Comparison of ENCODE assay signal across 25 cellular contexts in the genomic region with DNA sequence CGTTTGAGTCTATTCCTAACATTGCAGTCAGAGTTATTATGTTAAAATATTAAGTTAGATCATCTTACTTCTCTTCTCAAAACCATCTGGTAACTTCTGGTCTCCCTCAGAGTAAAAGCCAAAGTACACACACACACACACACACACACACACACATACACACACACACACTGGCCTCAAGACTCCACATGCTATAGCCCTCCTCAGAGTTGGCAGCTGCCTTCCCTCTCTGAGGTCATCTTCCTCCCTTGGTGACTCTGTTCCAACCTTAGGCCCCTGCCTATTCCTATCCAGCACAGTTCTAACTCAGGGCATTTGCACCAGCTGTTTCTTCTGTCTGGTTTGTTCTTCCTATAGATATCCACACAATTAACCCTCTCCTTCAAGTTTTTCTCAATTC.
DNase-seq lines count a peak whose midpoint lies in the region; ATAC-seq and TF ChIP-seq lines count a peak whose summit lies in the region.
"Had no signal": no experiment of that assay in that cellular context is flagged by ENCODE, and none has a peak within 500 bp of the region (broad histone marks: within the 10 kb centered on the region; RNA-seq: fewer than 3 reads in every experiment).

No MANE protein-coding gene starts in this region.

- TF ChIP-seq CTCF in AG04449 (IDR thresholded peaks at IDR 0.05; ENCODE audit: insufficient read depth, low read length, missing control alignments) (no peak), epithelial cell of esophagus (IDR thresholded peaks at IDR 0.05; ENCODE audit: insufficient read depth, low read depth, low read length, missing control alignments) (no peak), GM13977 (IDR thresholded peaks at IDR 0.05; ENCODE audit: extremely low read depth, insufficient read depth, missing control alignments) (no peak)

- CTCF ChIA-PET in AG04449 (lab: Yijun Ruan, JAX): interaction anchor here (1.5 to 1.7 kb wide), 2 partner anchors 13 to 201 kb away, joined by 4 to 5 read pairs; no protein-coding TSS in a partner anchor

- POLR2A ChIA-PET in AG04449 (lab: Yijun Ruan, JAX): no interaction called here

- ATAC-seq in left ventricle myocardium superior (peak; percentile 75), HG03571 (IDR thresholded peaks at IDR 0.05; ENCODE audit: unreplicated experiment) (no peak), HG02678 (IDR thresholded peaks at IDR 0.05; ENCODE audit: unreplicated experiment) (no peak)
- ATAC-seq: activated CD8-positive, alpha-beta memory T cell treated with anti-CD3 and anti-CD28 coated beads, Interleukin-2, amount 10 ng/mL, durations not matched to agents 7 days and 5 days; activated T-cell treated with anti-CD3 and anti-CD28 coated beads, Interleukin-2, amount 50 U/mL, for 72 hours; naive thymus-derived CD4-positive, alpha-beta T cell; SK-N-SH treated with all-trans-retinoic acid at 6 μM for 48 hours; stimulated activated naive B cell treated with anti-CD40 and anti-IgM and Interleukin-4, amounts not matched to agents 10 μg/mL and 1 μg/mL and 100 μg/mL, for 72 hours had no signal

- in situ Hi-C loops in GM13977 (cut with MboI; ENCODE audit: low pct_unique_long_range_greater_than_20kb, low sequenced_read_pairs, unreplicated experiment): no loop called here

- no peak overlapping the region for H3K4me3 ChIP-seq in AG04449 (ENCODE audit: low read depth, low read length)
- H3K4me3 ChIP-seq in epithelial cell of esophagus (ENCODE audit: low read length): no peak overlapping the region
- H3K4me3 ChIP-seq: BLaER1 treated with 17β-estradiol and CSF1 and Interleukin-3, amounts not matched to agents 10 nM and 100 nM; testis; uterus had no signal

- DNase-seq in AG04449 (ENCODE audit: low read depth, low spot score) (peak; percentile 36), NCI-H446 (lab: John Stamatoyannopoulos, UW) (peak; percentile 47 to 90), epithelial cell of esophagus (ENCODE audit: low read depth) (peak; percentile 45), left ventricle myocardium superior (no peak), NCI-H82 (lab: John Stamatoyannopoulos, UW) (no peak), GM13977 (ENCODE audit: low spot score) (no peak)
- DNase-seq: activated CD4-positive, alpha-beta T cell treated with anti-CD3 and anti-CD28 coated beads, Interleukin-2, amount 10 ng/mL, durations not matched to agents 7 days and 5 days; activated CD8-positive, alpha-beta memory T cell treated with anti-CD3 and anti-CD28 coated beads, Interleukin-2, amount 10 ng/mL, durations not matched to agents 7 days and 5 days; activated naive CD4-positive, alpha-beta T cell treated with anti-CD3 and anti-CD28 coated beads for 36 hours; activated T-cell treated with anti-CD3 and anti-CD28 coated beads, Interleukin-2, amount 50 U/mL, for 72 hours; COR-L47; glutamatergic neuron; kidney glomerular epithelial cell; mesenchymal stem cell; naive thymus-derived CD4-positive, alpha-beta T cell; NCI-H2029 treated with DMSO at 0.1 percent for 48 hours; NCI-H2227 treated with DMSO at 0.1 percent for 48 hours; stimulated activated CD4-positive, alpha-beta T cell treated with anti-CD3 and anti-CD28 coated beads, Interleukin-4, amount 100 ng/mL, for 1 hour; stimulated activated naive B cell treated with anti-CD40 and anti-IgM and Interleukin-4, amounts not matched to agents 10 μg/mL and 1 μg/mL and 100 μg/mL, for 72 hours; testis; uterus had no signal

- intact Hi-C loops in left ventricle myocardium superior (cut with micrococcal nuclease): no loop called here

Comparison
In these comparisons a context has a peak if more than half of its experiments do, and no peak if none do; other contexts are left out.
1. DNase-seq: peak in AG04449 (single experiment), NCI-H446 (2 of 2) and epithelial cell of esophagus (single experiment); none in left ventricle myocardium superior (single experiment), NCI-H82 (single experiment) and GM13977 (single experiment).